Comparison of ENCODE assay signal across 18 cellular contexts in the genomic region with DNA sequence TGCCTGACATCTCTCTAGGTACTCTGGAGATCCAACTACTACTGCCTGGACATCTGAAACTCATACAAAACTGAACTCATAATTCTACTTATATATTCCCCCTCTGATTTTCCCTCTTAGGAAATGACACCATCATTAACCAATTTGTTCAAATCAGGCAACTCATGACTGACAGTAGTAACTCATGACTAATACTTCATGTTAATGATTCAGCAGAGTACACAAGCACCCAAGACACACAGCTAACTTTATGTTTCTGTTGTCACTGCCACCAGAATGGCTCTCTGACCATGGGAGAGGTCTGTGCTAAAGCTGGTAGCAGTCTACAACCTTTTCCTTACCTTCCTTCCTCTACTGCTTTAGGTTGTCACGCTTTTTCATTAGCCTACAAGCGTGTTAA.
DNase-seq lines count a peak whose midpoint lies in the region; ATAC-seq, FAIRE-seq and TF ChIP-seq lines count a peak whose summit lies in the region.
"Had no signal": no experiment of that assay in that cellular context is flagged by ENCODE, and none has a peak within 500 bp of the region (broad histone marks: within the 10 kb centered on the region; RNA-seq: fewer than 3 reads in every experiment).

No MANE protein-coding gene starts in this region.

- H3K4me1 ChIP-seq in SK-N-SH (ENCODE audit: control insufficient read depth in 1 of 2, insufficient read depth in 2 of 2, low read depth in 1 of 2, low read length in 1 of 2): no peaks in the 10 kb centered on the region
- H3K4me1 ChIP-seq in PC-3 (ENCODE audit: insufficient read depth, low read length): peaks cover 24% of the 10 kb centered on the region
- H3K4me1 ChIP-seq in pancreas: peaks cover 0 to 5% (median 0%) of the 10 kb centered on the region in 3 donors
- H3K4me1 ChIP-seq in CD8-positive, alpha-beta memory T cell (ENCODE audit: insufficient read depth, low read length): no peaks in the 10 kb centered on the region

- H3K9me3 ChIP-seq in SK-N-SH: no peaks in the 10 kb centered on the region
- H3K9me3 ChIP-seq in PC-3 (ENCODE audit: low read length): no peaks in the 10 kb centered on the region
- no peaks in the 10 kb centered on the region for H3K9me3 ChIP-seq in pancreas
- H3K9me3 ChIP-seq in CD8-positive, alpha-beta memory T cell (ENCODE audit: low read length): no peaks in the 10 kb centered on the region
- H3K9me3 ChIP-seq: right atrium auricular region, thoracic aorta had no signal

- DNase-seq in SK-N-SH (no peak), PC-3 (peak; percentile 86), epithelial cell of proximal tubule (ENCODE audit: low read depth) (peak; percentile 67), pancreas (no peak), GM10266 (ENCODE audit: extremely low spot score) (no peak)
- DNase-seq in CD8-positive, alpha-beta memory T cell: no peak
- DNase-seq: activated CD4-positive, alpha-beta T cell treated with anti-CD3 and anti-CD28 coated beads, Interleukin-2, amount 50 U/mL, for 1 hour; amniotic stem cell; effector memory CD4-positive, alpha-beta T cell; GOT3; NCI-H146; NK-92 treated with Interleukin-12 subunit alpha and Interleukin-12 subunit beta, amount 100 ng/mL, for 24 hours had no signal

- H3F3A ChIP-seq in SK-N-SH (replicated peaks; ENCODE audit: insufficient read depth) (peaks cover 4% of the 10 kb centered on the region), PC-3 (ENCODE audit: low read length, unreplicated experiment) (no peaks in the 10 kb centered on the region)

- BruUV-seq in PC-3 (replicated peaks; lab: Mats Ljungman, UMichigan): no TSS peak

- intact Hi-C loops in PC-3 (cut with micrococcal nuclease): no loop called here
- intact Hi-C loops in pancreas (cut with DNase I): no loop called here

- H4K20me1 ChIP-seq in SK-N-SH (ENCODE audit: insufficient read depth): no peaks in the 10 kb centered on the region
- no peaks in the 10 kb centered on the region for H4K20me1 ChIP-seq in PC-3 (ENCODE audit: low read length)

- no peak for FAIRE-seq in pancreas (lab: Jason Lieb, UNC)
- FAIRE-seq: D721Med had no signal

- no peaks in the 10 kb centered on the region for H3K9me3 Mint-ChIP-seq in CD8-positive, alpha-beta memory T cell

- POLR2A ChIA-PET in SK-N-SH (lab: Yijun Ruan, JAX): no interaction called here
- POLR2A ChIA-PET in PC-3 (lab: Charles Lee; ENCODE audit: unreplicated experiment): no interaction called here
- POLR2A ChIA-PET in CD8-positive, alpha-beta memory T cell (lab: Charles Lee): no interaction called here

- no peak overlapping the region for H3K4me3 ChIP-seq in SK-N-SH (ENCODE audit: low read depth in 2 of 2, low read length in 1 of 2)
- H3K4me3 ChIP-seq in PC-3 (ENCODE audit: low read length): no peak overlapping the region
- H3K4me3 ChIP-seq in epithelial cell of proximal tubule (ENCODE audit: low read depth, low read length): no peak overlapping the region
- H3K4me3 ChIP-seq in pancreas: no peak overlapping the region
- no peak overlapping the region for H3K4me3 ChIP-seq in CD8-positive, alpha-beta memory T cell (ENCODE audit: low read length)
- H3K4me3 ChIP-seq: right atrium auricular region, thoracic aorta had no signal

- peak overlapping the region in 4 of 8 donors; percentile 6 to 58 (median 28) for H3K27ac Mint-ChIP-seq in CD8-positive, alpha-beta memory T cell

- H3K27ac ChIP-seq in SK-N-SH (ENCODE audit: low read depth in 2 of 2, low read length in 1 of 2) (peak overlapping the region in 1 of 2 experiments; percentile 1; a peak in 1 of 4 replicates), PC-3 (ENCODE audit: low read length) (peak overlapping the region; percentile 63), pancreas (no peak overlapping the region)
- no peak overlapping the region for H3K27ac ChIP-seq in CD8-positive, alpha-beta memory T cell (ENCODE audit: low read depth, low read length)
- H3K27ac ChIP-seq: 22Rv1, right atrium auricular region, thoracic aorta had no signal

- no peak overlapping the region for H3K4me3 Mint-ChIP-seq in CD8-positive, alpha-beta memory T cell

- H3K27me3 Mint-ChIP-seq in CD8-positive, alpha-beta memory T cell: peaks cover 0 to 1% of the 10 kb centered on the region in 2 donors

- 86% methylated on average over 2 of the region's 2 CpGs for WGBS in SK-N-SH (ENCODE audit: low lambda C conversion rate)
- 97 to 98% methylated on average over 2 of the region's 2 CpGs for WGBS in pancreas, 2 donors

- no peak overlapping the region for H3K9ac ChIP-seq in SK-N-SH
- peak overlapping the region; percentile 13; the same call in 1 of the 2 replicates for H3K9ac ChIP-seq in PC-3 (ENCODE audit: low read length)

- TF ChIP-seq RAD21 in SK-N-SH (IDR thresholded peaks at IDR 0.05; ENCODE audit: low read length): no peak

- CTCF ChIA-PET in SK-N-SH (lab: Yijun Ruan, JAX) (interaction anchor here (1.0 kb wide), 1 partner anchor 14 kb away, joined by 3 read pairs; no protein-coding TSS in a partner anchor), PC-3 (lab: Charles Lee) (interaction anchor here (0.6 kb wide), 1 partner anchor 108 kb away, joined by 7 read pairs; no protein-coding TSS in a partner anchor)
- CTCF ChIA-PET in CD8-positive, alpha-beta memory T cell (lab: Charles Lee): no interaction called here

- peaks cover 0 to 3% (median 0%) of the 10 kb centered on the region in 3 donors for H3K4me1 Mint-ChIP-seq in CD8-positive, alpha-beta memory T cell

- H3K36me3 ChIP-seq in SK-N-SH (replicated peaks in 1 of 2; ENCODE audit: control insufficient read depth in 1 of 2, insufficient read depth in 2 of 2, low read length in 1 of 2) (peaks cover 48 to 50% of the 10 kb centered on the region in 2 experiments), PC-3 (ENCODE audit: low read depth, low read length) (peaks cover 13% of the 10 kb centered on the region), pancreas (peaks cover 0 to 15% (median 6%) of the 10 kb centered on the region in 3 donors)
- peaks cover 35% of the 10 kb centered on the region for H3K36me3 ChIP-seq in CD8-positive, alpha-beta memory T cell (ENCODE audit: insufficient read depth, low read length)

- peaks cover 0 to 84% (median 22%) of the 10 kb centered on the region in 3 donors for H3K36me3 Mint-ChIP-seq in CD8-positive, alpha-beta memory T cell

- H2AFZ ChIP-seq in SK-N-SH (ENCODE audit: low read depth) (no peak overlapping the region), PC-3 (ENCODE audit: low read length) (no peak overlapping the region)

- H3K9me2 ChIP-seq in SK-N-SH (no peaks in the 10 kb centered on the region), PC-3 (replicated peaks; ENCODE audit: low read length) (no peaks in the 10 kb centered on the region)

- TF ChIP-seq CTCF in SK-N-SH (IDR thresholded peaks at IDR 0.05) (no peak), PC-3 (conservative IDR thresholded peaks at IDR 0.05; ENCODE audit: low read depth, low read length) (no peak), epithelial cell of proximal tubule (conservative IDR thresholded peaks at IDR 0.05; ENCODE audit: low read depth, low read length) (no peak), pancreas (IDR thresholded peaks at IDR 0.05) (no peak), GM10266 (IDR thresholded peaks at IDR 0.05; ENCODE audit: control insufficient read depth, insufficient read depth, low read depth, missing control alignments) (no peak)

- H3K27me3 ChIP-seq in SK-N-SH (ENCODE audit: insufficient read depth) (no peaks in the 10 kb centered on the region), PC-3 (ENCODE audit: low read length) (no peaks in the 10 kb centered on the region), pancreas (no peaks in the 10 kb centered on the region)
- H3K27me3 ChIP-seq in CD8-positive, alpha-beta memory T cell (ENCODE audit: insufficient read depth, low read length, poor library complexity, severe bottlenecking): no peaks in the 10 kb centered on the region
- H3K27me3 ChIP-seq: right atrium auricular region had no signal

- ATAC-seq in SK-N-SH treated with all-trans-retinoic acid at 6 μM for 48 hours (no peak; the same call in 2 of the 3 replicates), PC-3 (peak; percentile 100), pancreas (peak in 3 of 4 donors; percentile 54 to 74 (median 72)), GM21390 (IDR thresholded peaks at IDR 0.05; ENCODE audit: unreplicated experiment) (no peak)

- no peak for TF ChIP-seq EP300 in SK-N-SH (IDR thresholded peaks at IDR 0.05; ENCODE audit: borderline replicate concordance in 1 of 2, low read depth in 1 of 2, low read length in 1 of 2)

- no peaks in the 10 kb centered on the region for H3K79me2 ChIP-seq in SK-N-SH (ENCODE audit: insufficient read depth)
- H3K79me2 ChIP-seq in PC-3 (ENCODE audit: low read length): no peaks in the 10 kb centered on the region

- H3K4me2 ChIP-seq in SK-N-SH: no peak overlapping the region
- H3K4me2 ChIP-seq in PC-3 (ENCODE audit: low read length): peak overlapping the region; percentile 53

TF ChIP-seq in SK-N-SH, 30 proteins besides CTCF, POLR2A, EP300 and RAD21 (continues in another document):
- TF ChIP-seq, protein P1, sequence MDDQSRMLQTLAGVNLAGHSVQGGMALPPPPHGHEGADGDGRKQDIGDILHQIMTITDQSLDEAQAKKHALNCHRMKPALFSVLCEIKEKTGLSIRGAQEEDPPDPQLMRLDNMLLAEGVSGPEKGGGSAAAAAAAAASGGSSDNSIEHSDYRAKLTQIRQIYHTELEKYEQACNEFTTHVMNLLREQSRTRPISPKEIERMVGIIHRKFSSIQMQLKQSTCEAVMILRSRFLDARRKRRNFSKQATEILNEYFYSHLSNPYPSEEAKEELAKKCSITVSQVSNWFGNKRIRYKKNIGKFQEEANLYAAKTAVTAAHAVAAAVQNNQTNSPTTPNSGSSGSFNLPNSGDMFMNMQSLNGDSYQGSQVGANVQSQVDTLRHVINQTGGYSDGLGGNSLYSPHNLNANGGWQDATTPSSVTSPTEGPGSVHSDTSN (IDR thresholded peaks at IDR 0.05): peak; percentile 65
- TF ChIP-seq CHD2 (IDR thresholded peaks at IDR 0.05; ENCODE audit: low read length, partially characterized antibody) (no peak), YY1 (IDR thresholded peaks at IDR 0.05; ENCODE audit: low read depth) (no peak), FOXM1 (IDR thresholded peaks at IDR 0.05; ENCODE audit: low read depth) (no peak)

TF ChIP-seq in SK-N-SH treated with all-trans-retinoic acid at 6 μM for 48 hours, 23 proteins besides CTCF, POLR2A, EP300 and RAD21 (continues in another document):
- TF ChIP-seq ZNF8 (CRISPR knock-in tag; IDR thresholded peaks at IDR 0.05) (no peak), TCF4 (CRISPR knock-in tag; IDR thresholded peaks at IDR 0.05; ENCODE audit: borderline replicate concordance) (no peak), TOX (CRISPR knock-in tag; IDR thresholded peaks at IDR 0.05; ENCODE audit: borderline replicate concordance) (no peak), ISL1 (CRISPR knock-in tag; IDR thresholded peaks at IDR 0.05) (no peak), ZNF70 (CRISPR knock-in tag; IDR thresholded peaks at IDR 0.05) (no peak), ZFP3 (CRISPR knock-in tag; IDR thresholded peaks at IDR 0.05) (no peak)

Comparison
In these comparisons a context has a peak if more than half of its experiments do, and no peak if none do; other contexts are left out.
1. DNase-seq: peak in PC-3 (single experiment) and epithelial cell of proximal tubule (single experiment); none in SK-N-SH (single experiment), pancreas (0 of 6), CD8-positive, alpha-beta memory T cell (0 of 5) and GM10266 (single experiment).
2. ATAC-seq: peak in PC-3 (single experiment) and pancreas (3 of 4); none in SK-N-SH treated with all-trans-retinoic acid at 6 μM for 48 hours (single experiment) and GM21390 (single experiment).